Comparison of ENCODE assay signal across 9 cellular contexts in genomic region chr1:224700915-224701531, GRCh38.
A peak's percentile ranks its signal among the peaks of the same experiment; 100 is the strongest.
DNase-seq lines count a peak whose midpoint lies in the region; ATAC-seq and TF ChIP-seq lines count a peak whose summit lies in the region.
"Had no signal": no experiment of that assay in that cellular context is flagged by ENCODE, and none has a peak within 500 bp of the region (broad histone marks: within the 10 kb centered on the region; RNA-seq: fewer than 3 reads in every experiment).

No MANE protein-coding gene starts in this region.

- intact Hi-C loops in dorsolateral prefrontal cortex (cut with DNase I), result no loop called here

- peaks cover 4% of the 10 kb centered on the region for H3K27me3 Mint-ChIP-seq in glutamatergic neuron (ENCODE audit: unreplicated experiment)
- H3K27me3 Mint-ChIP-seq: IgD-negative memory B cell had no signal

- ATAC-seq in GM21447 (IDR thresholded peaks at IDR 0.05; ENCODE audit: unreplicated experiment), result peak; percentile 71

- H3K4me3 Mint-ChIP-seq in glutamatergic neuron (ENCODE audit: unreplicated experiment), result no peak overlapping the region
- H3K4me3 Mint-ChIP-seq: IgD-negative memory B cell had no signal

- DNase-seq in Daoy (ENCODE audit: low read depth), result peak; percentile 50
- peak; percentile 43 for DNase-seq in NCI-H69 (lab: John Stamatoyannopoulos, UW)
- no peak for DNase-seq in glutamatergic neuron
- no peak for DNase-seq in SW480 (ENCODE audit: low spot score)
- no peak for DNase-seq in dorsolateral prefrontal cortex
- no peak for DNase-seq in NCI-H1105 treated with DMSO at 0.1 percent for 48 hours (lab: John Stamatoyannopoulos, UW)
- DNase-seq in activated CD4-positive, alpha-beta T cell treated with anti-CD3 and anti-CD28 coated beads, Interleukin-2, amount 50 U/mL, for 48 hours, result no peak

- no peaks in the 10 kb centered on the region for H3K27me3 ChIP-seq in dorsolateral prefrontal cortex

- no peak overlapping the region for H3K27ac ChIP-seq in dorsolateral prefrontal cortex

- H3K4me1 Mint-ChIP-seq in glutamatergic neuron (ENCODE audit: low read depth, unreplicated experiment), result peaks cover 7% of the 10 kb centered on the region
- H3K4me1 Mint-ChIP-seq: IgD-negative memory B cell had no signal

- no peak overlapping the region for H3K27ac Mint-ChIP-seq in glutamatergic neuron (ENCODE audit: unreplicated experiment)
- H3K27ac Mint-ChIP-seq: IgD-negative memory B cell had no signal

- no peak overlapping the region for H3K4me3 ChIP-seq in dorsolateral prefrontal cortex

- TF ChIP-seq CTCF in glutamatergic neuron (IDR thresholded peaks at IDR 0.05; ENCODE audit: partially characterized antibody, unreplicated experiment), result peak; percentile 39
- TF ChIP-seq CTCF in dorsolateral prefrontal cortex (IDR thresholded peaks at IDR 0.05 in 54 of 56, conservative IDR thresholded peaks at IDR 0.05 in 2 of 56; ENCODE audit: low read depth in 1 of 56, partially characterized antibody in 56 of 56), result peak in 7 of 56 donors; percentile 9 to 27 (median 10)

- peaks cover 1% of the 10 kb centered on the region for H3K9me3 Mint-ChIP-seq in glutamatergic neuron (ENCODE audit: unreplicated experiment)

- no peaks in the 10 kb centered on the region for H3K36me3 Mint-ChIP-seq in glutamatergic neuron (ENCODE audit: unreplicated experiment)
- H3K36me3 Mint-ChIP-seq: IgD-negative memory B cell had no signal

Comparison
In these comparisons a context has a peak if more than half of its experiments do, and no peak if none do; other contexts are left out.
1. DNase-seq: peak in Daoy (single experiment) and NCI-H69 (single experiment); none in glutamatergic neuron (single experiment), SW480 (single experiment), dorsolateral prefrontal cortex (0 of 10), NCI-H1105 treated with DMSO at 0.1 percent for 48 hours (single experiment) and activated CD4-positive, alpha-beta T cell treated with anti-CD3 and anti-CD28 coated beads, Interleukin-2, amount 50 U/mL, for 48 hours (0 of 2).